27 cellular contexts compared by ENCODE assay signal in genomic region chr3:5690490-5690889, GRCh38.
"Had no signal": no experiment of that assay in that cellular context is flagged by ENCODE, and none has a peak within 500 bp of the region (broad histone marks: within the 10 kb centered on the region; RNA-seq: fewer than 3 reads in every experiment).

No MANE protein-coding gene starts in this region.

- ATAC-seq: foreskin keratinocyte; gastroesophageal sphincter; heart right ventricle; left lobe of liver; lower lobe of right lung; naive thymus-derived CD8-positive, alpha-beta T cell had no signal

- H3K4me3 ChIP-seq: coronary artery, dorsolateral prefrontal cortex, esophagus muscularis mucosa, gastroesophageal sphincter, heart right ventricle, left ventricle myocardium inferior, lower lobe of right lung, mucosa of descending colon had no signal

- H3K36me3 ChIP-seq: esophagus muscularis mucosa, gastroesophageal sphincter, heart right ventricle, left ventricle myocardium inferior, lower lobe of right lung had no signal

- H3K27ac ChIP-seq: coronary artery, dorsolateral prefrontal cortex, esophagus muscularis mucosa, foreskin keratinocyte, gastroesophageal sphincter, heart right ventricle, left ventricle myocardium inferior, lower lobe of right lung had no signal

- H3K4me1 ChIP-seq: esophagus muscularis mucosa, foreskin keratinocyte, gastroesophageal sphincter, heart right ventricle, left ventricle myocardium inferior, lower lobe of right lung had no signal

- DNase-seq: dermis blood vessel endothelial cell; dorsolateral prefrontal cortex; effector CD4-positive, alpha-beta T cell; effector memory CD4-positive, alpha-beta T cell; foreskin keratinocyte; glutamatergic neuron; head of caudate nucleus; heart right ventricle; hypothalamus; immature natural killer cell; islet precursor cell; kidney; kidney glomerular epithelial cell; left colon; left ventricle myocardium inferior; lower lobe of right lung; mesenchymal stem cell; mucosa of descending colon; naive B cell; naive thymus-derived CD8-positive, alpha-beta T cell had no signal

- FAIRE-seq: colon, endothelial cell of umbilical vein, frontal cortex, kidney had no signal

- H3K27me3 ChIP-seq: dorsolateral prefrontal cortex, esophagus muscularis mucosa, foreskin keratinocyte, gastroesophageal sphincter, heart right ventricle had no signal
